ENCODE assay signal across 9 cellular contexts in genomic region chr11:78798567-78799170, GRCh38.
A peak's percentile ranks its signal among the peaks of the same experiment; 100 is the strongest.
DNase-seq lines count a peak whose midpoint lies in the region; ATAC-seq, FAIRE-seq and TF ChIP-seq lines count a peak whose summit lies in the region.
"Had no signal": no experiment of that assay in that cellular context is flagged by ENCODE, and none has a peak within 500 bp of the region (broad histone marks: within the 10 kb centered on the region; RNA-seq: fewer than 3 reads in every experiment).

No MANE protein-coding gene starts in this region.

- H3K36me3 ChIP-seq in Peyer's patch, result no peaks in the 10 kb centered on the region
- no peaks in the 10 kb centered on the region for H3K36me3 ChIP-seq in kidney epithelial cell (ENCODE audit: control insufficient read depth, insufficient read depth, low read length)

- TF ChIP-seq POLR2A in Peyer's patch (IDR thresholded peaks at IDR 0.05), result no peak

- POLR2A ChIA-PET in MCF 10A (lab: Yijun Ruan, JAX), result interaction anchor here (0.5 to 1.0 kb wide), 2 partner anchors 9 to 392 kb away, joined by 3 read pairs; no protein-coding TSS in a partner anchor

- CTCF ChIA-PET in MCF 10A (lab: Yijun Ruan, JAX), result interaction anchor here (0.6 to 5.0 kb wide), 16 partner anchors 9 to 267 kb away, joined by 3 to 29 read pairs (median 4); no protein-coding TSS in a partner anchor

- ATAC-seq in GM21423 (IDR thresholded peaks at IDR 0.05; ENCODE audit: unreplicated experiment), result peak; percentile 88

- H3K27ac Mint-ChIP-seq in MCF 10A (ENCODE audit: low read depth, unreplicated experiment), result no peak overlapping the region
- no peak overlapping the region for H3K27ac Mint-ChIP-seq in activated T-helper 1 cell treated with anti-CD3 and anti-CD28 coated beads, Interleukin-12 subunit alpha, Interleukin-12 subunit beta, Interleukin-2, Interleukin-4 antibody, amounts not matched to agents 30 ng/mL and 10 ng/mL and 1 ng/mL, durations not matched to agents 14 hours and 24 hours and 36 hours
- H3K27ac Mint-ChIP-seq: activated naive CD4-positive, alpha-beta T cell treated with anti-CD3 and anti-CD28 coated beads, Interleukin-2, amount 50 U/mL, for 24 hours had no signal

- no peak for FAIRE-seq in HTR-8/SVneo (lab: Jason Lieb, UNC)

- peaks cover 0 to 29% (median 0%) of the 10 kb centered on the region in 4 donors for H3K4me1 ChIP-seq in Peyer's patch

- no peaks in the 10 kb centered on the region for H3K9me3 Mint-ChIP-seq in MCF 10A (ENCODE audit: unreplicated experiment)
- no peaks in the 10 kb centered on the region for H3K9me3 Mint-ChIP-seq in activated T-helper 1 cell treated with anti-CD3 and anti-CD28 coated beads, Interleukin-12 subunit alpha, Interleukin-12 subunit beta, Interleukin-2, Interleukin-4 antibody, amounts not matched to agents 30 ng/mL and 10 ng/mL and 1 ng/mL, durations not matched to agents 14 hours and 24 hours and 36 hours
- H3K9me3 Mint-ChIP-seq: activated naive CD4-positive, alpha-beta T cell treated with anti-CD3 and anti-CD28 coated beads, Interleukin-2, amount 50 U/mL, for 24 hours had no signal

- H3K4me3 ChIP-seq in Peyer's patch (no peak overlapping the region), kidney epithelial cell (ENCODE audit: low read depth, low read length) (no peak overlapping the region)

- H3K36me3 Mint-ChIP-seq in MCF 10A (ENCODE audit: insufficient read depth, unreplicated experiment), result no peaks in the 10 kb centered on the region
- H3K36me3 Mint-ChIP-seq in activated T-helper 1 cell treated with anti-CD3 and anti-CD28 coated beads, Interleukin-12 subunit alpha, Interleukin-12 subunit beta, Interleukin-2, Interleukin-4 antibody, amounts not matched to agents 30 ng/mL and 10 ng/mL and 1 ng/mL, durations not matched to agents 14 hours and 24 hours and 36 hours (ENCODE audit: low read depth), result no peaks in the 10 kb centered on the region
- H3K36me3 Mint-ChIP-seq: activated naive CD4-positive, alpha-beta T cell treated with anti-CD3 and anti-CD28 coated beads, Interleukin-2, amount 50 U/mL, for 24 hours had no signal

- intact Hi-C loops in MCF 10A (cut with micrococcal nuclease), result loop anchor here (1.0 kb wide), 2 partner anchors 163 to 302 kb away; no protein-coding TSS in a partner anchor
- intact Hi-C loops in activated T-helper 1 cell treated with anti-CD3 and anti-CD28 coated beads, Interleukin-12 subunit alpha, Interleukin-12 subunit beta, Interleukin-2, Interleukin-4 antibody, amounts not matched to agents 30 ng/mL and 10 ng/mL and 1 ng/mL, durations not matched to agents 14 hours and 24 hours and 36 hours (cut with micrococcal nuclease), result loop anchor here (5.0 kb wide), 1 partner anchor 151 kb away; no protein-coding TSS in a partner anchor

- peak; percentile 24 to 67 (median 61) for TF ChIP-seq CTCF in Peyer's patch (IDR thresholded peaks at IDR 0.05)
- TF ChIP-seq CTCF in MCF 10A (IDR thresholded peaks at IDR 0.05; ENCODE audit: unreplicated experiment), result peak; percentile 66
- TF ChIP-seq CTCF in kidney epithelial cell (IDR thresholded peaks at IDR 0.05; ENCODE audit: insufficient read depth, low read length, poor library complexity, severe bottlenecking), result peak; percentile 90

- H3K9me3 ChIP-seq in Peyer's patch, result no peaks in the 10 kb centered on the region

- H3K27me3 ChIP-seq in Peyer's patch, result no peaks in the 10 kb centered on the region
- no peaks in the 10 kb centered on the region for H3K27me3 ChIP-seq in kidney epithelial cell (ENCODE audit: control insufficient read depth, insufficient read depth, low read length)

- no peaks in the 10 kb centered on the region for H3K27me3 Mint-ChIP-seq in MCF 10A (ENCODE audit: insufficient read depth, unreplicated experiment)
- H3K27me3 Mint-ChIP-seq in activated T-helper 1 cell treated with anti-CD3 and anti-CD28 coated beads, Interleukin-12 subunit alpha, Interleukin-12 subunit beta, Interleukin-2, Interleukin-4 antibody, amounts not matched to agents 30 ng/mL and 10 ng/mL and 1 ng/mL, durations not matched to agents 14 hours and 24 hours and 36 hours (ENCODE audit: insufficient read depth), result peaks cover 2% of the 10 kb centered on the region

- BruUV-seq in MCF 10A (replicated peaks; lab: Mats Ljungman, UMichigan), result no TSS peak

- H3K27ac ChIP-seq in Peyer's patch, result peak overlapping the region in 2 of 4 donors; percentile 20 to 57

- H3K4me3 Mint-ChIP-seq in MCF 10A (ENCODE audit: unreplicated experiment), result no peak overlapping the region
- H3K4me3 Mint-ChIP-seq in activated T-helper 1 cell treated with anti-CD3 and anti-CD28 coated beads, Interleukin-12 subunit alpha, Interleukin-12 subunit beta, Interleukin-2, Interleukin-4 antibody, amounts not matched to agents 30 ng/mL and 10 ng/mL and 1 ng/mL, durations not matched to agents 14 hours and 24 hours and 36 hours, result no peak overlapping the region
- H3K4me3 Mint-ChIP-seq: activated naive CD4-positive, alpha-beta T cell treated with anti-CD3 and anti-CD28 coated beads, Interleukin-2, amount 50 U/mL, for 24 hours had no signal

- H3K4me1 Mint-ChIP-seq in MCF 10A (ENCODE audit: insufficient read depth, unreplicated experiment), result peaks cover 23% of the 10 kb centered on the region
- no peaks in the 10 kb centered on the region for H3K4me1 Mint-ChIP-seq in activated T-helper 1 cell treated with anti-CD3 and anti-CD28 coated beads, Interleukin-12 subunit alpha, Interleukin-12 subunit beta, Interleukin-2, Interleukin-4 antibody, amounts not matched to agents 30 ng/mL and 10 ng/mL and 1 ng/mL, durations not matched to agents 14 hours and 24 hours and 36 hours (ENCODE audit: low read depth)
- H3K4me1 Mint-ChIP-seq: activated naive CD4-positive, alpha-beta T cell treated with anti-CD3 and anti-CD28 coated beads, Interleukin-2, amount 50 U/mL, for 24 hours had no signal

- DNase-seq in GDM1 (lab: John Stamatoyannopoulos, UW) (peak; percentile 11), HTR-8/SVneo (ENCODE audit: insufficient read length, low spot score) (peak; percentile 40), Peyer's patch (peak; percentile 24 to 74 (median 72)), MCF 10A (ENCODE audit: unreplicated experiment) (peak; percentile 71), kidney epithelial cell (ENCODE audit: low read depth) (no peak)
- peak; percentile 19 to 25 for DNase-seq in stimulated activated CD8-positive, alpha-beta memory T cell treated with anti-CD3 and anti-CD28 coated beads, Interleukin-2, amount 100 ng/mL, for 48 hours (ENCODE audit: low read depth in 2 of 2)
- DNase-seq in activated T-helper 1 cell treated with anti-CD3 and anti-CD28 coated beads, Interleukin-12 subunit alpha, Interleukin-12 subunit beta, Interleukin-2, Interleukin-4 antibody, amounts not matched to agents 30 ng/mL and 10 ng/mL and 1 ng/mL, durations not matched to agents 14 hours and 24 hours and 36 hours (ENCODE audit: low spot score), result no peak

Comparison
In these comparisons a context has a peak if more than half of its experiments do, and no peak if none do; other contexts are left out.
1. DNase-seq: peak in GDM1 (single experiment), HTR-8/SVneo (single experiment), Peyer's patch (3 of 3), MCF 10A (single experiment) and stimulated activated CD8-positive, alpha-beta memory T cell treated with anti-CD3 and anti-CD28 coated beads, Interleukin-2, amount 100 ng/mL, for 48 hours (2 of 2); none in kidney epithelial cell (single experiment) and activated T-helper 1 cell treated with anti-CD3 and anti-CD28 coated beads, Interleukin-12 subunit alpha, Interleukin-12 subunit beta, Interleukin-2, Interleukin-4 antibody, amounts not matched to agents 30 ng/mL and 10 ng/mL and 1 ng/mL, durations not matched to agents 14 hours and 24 hours and 36 hours (single experiment).
2. Peak in every context shown above with its lines, with median percentiles within 50 percentile points of each other: CTCF ChIP-seq.